In the genomic region with DNA sequence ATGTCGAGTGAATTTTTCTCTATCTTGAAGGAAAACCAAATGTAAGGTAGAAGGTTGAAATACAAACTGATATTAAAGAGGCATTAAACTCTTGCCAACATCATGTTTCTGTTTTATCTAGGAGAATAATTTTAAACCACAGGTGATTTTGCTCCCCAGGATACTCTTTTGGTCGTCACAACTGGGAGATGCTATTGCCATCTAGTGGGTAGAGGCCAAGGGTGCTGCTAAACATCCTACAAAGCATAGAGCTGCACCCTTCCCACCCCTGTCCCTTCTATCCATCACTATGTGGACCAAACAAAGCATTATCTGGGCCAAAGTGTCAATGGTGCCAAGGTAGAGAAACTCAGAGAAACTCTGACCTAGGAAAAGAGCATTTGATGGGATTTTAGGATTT, we compare ENCODE assay signal across 10 cellular contexts.
DNase-seq lines count a peak whose midpoint lies in the region; ATAC-seq and TF ChIP-seq lines count a peak whose summit lies in the region.
"Had no signal": no experiment of that assay in that cellular context is flagged by ENCODE, and none has a peak within 500 bp of the region (broad histone marks: within the 10 kb centered on the region; RNA-seq: fewer than 3 reads in every experiment).

No MANE protein-coding gene starts in this region.

- no peak overlapping the region for H3K27ac ChIP-seq in GM23248
- H3K27ac ChIP-seq: SK-N-MC had no signal

- no peak overlapping the region for H3K9ac ChIP-seq in GM23248

- peak; percentile 54 for TF ChIP-seq CTCF in BJ (IDR thresholded peaks at IDR 0.05; ENCODE audit: insufficient read depth, low read depth, low read length)

- no peaks in the 10 kb centered on the region for H4K20me1 ChIP-seq in GM23248 (ENCODE audit: insufficient read depth)

- no peaks in the 10 kb centered on the region for H3K9me2 ChIP-seq in GM23248 (ENCODE audit: insufficient read depth)

- no peak overlapping the region for H2AFZ ChIP-seq in GM23248

- DNase-seq in BJ (ENCODE audit: low read depth) = no peak
- DNase-seq in GM23248 = peak; percentile 16
- peak; percentile 24 for DNase-seq in SK-MEL-5 (ENCODE audit: low read depth, low spot score)
- DNase-seq in inferior parietal cortex (ENCODE audit: extremely low spot score) = peak; percentile 17
- DNase-seq in NCI-H1092 treated with DMSO at 0.1 percent for 48 hours (lab: John Stamatoyannopoulos, UW) = no peak
- no peak for DNase-seq in NCI-H187 treated with DMSO at 0.1 percent for 48 hours (lab: John Stamatoyannopoulos, UW)
- DNase-seq in DMS79 (lab: John Stamatoyannopoulos, UW) = no peak
- DNase-seq: activated naive CD8-positive, alpha-beta T cell treated with anti-CD3 and anti-CD28 coated beads, Interleukin-2, amount 10 ng/mL, durations not matched to agents 7 days and 5 days had no signal

- no peak overlapping the region for H3K4me2 ChIP-seq in GM23248 (ENCODE audit: unreplicated experiment)

- H3F3A ChIP-seq in GM23248 (ENCODE audit: insufficient read depth) = no peaks in the 10 kb centered on the region

- CTCF ChIA-PET in BJ (lab: Yijun Ruan, JAX) = interaction anchor here (1.4 kb wide), 1 partner anchor 422 kb away, joined by 4 read pairs; no protein-coding TSS in a partner anchor

- H3K4me3 ChIP-seq in BJ (ENCODE audit: low read depth, low read length) (no peak overlapping the region), GM23248 (no peak overlapping the region)
- H3K4me3 ChIP-seq: SK-N-MC had no signal

- in situ Hi-C loops in GM23248 (cut with MboI) = no loop called here
- in situ Hi-C loops in SK-MEL-5 (cut with HindIII; ENCODE audit: low pct_unique_long_range_greater_than_20kb, low sequenced_read_pairs) = no loop called here

- WGBS in GM23248 (ENCODE audit: low coverage in 1 of 2, low lambda C conversion rate in 2 of 2, missing lambda C conversion rate in 2 of 2), 2 experiments = 17 to 25% methylated on average over 2 of the region's 2 CpGs

- no peak for ATAC-seq in HG03457 (IDR thresholded peaks at IDR 0.05; ENCODE audit: unreplicated experiment)

- H3K9me3 ChIP-seq in GM23248 (ENCODE audit: low read depth) = no peaks in the 10 kb centered on the region

- POLR2A ChIA-PET in BJ (lab: Charles Lee) = no interaction called here

- no peaks in the 10 kb centered on the region for H3K36me3 ChIP-seq in BJ (ENCODE audit: control insufficient read depth, insufficient read depth, low read length)
- H3K36me3 ChIP-seq in GM23248 (ENCODE audit: low read depth) = no peaks in the 10 kb centered on the region

- H3K27me3 ChIP-seq in BJ (ENCODE audit: control insufficient read depth, insufficient read depth, low read length) = no peaks in the 10 kb centered on the region
- no peaks in the 10 kb centered on the region for H3K27me3 ChIP-seq in GM23248 (replicated peaks; ENCODE audit: insufficient read depth)

- no peaks in the 10 kb centered on the region for H3K4me1 ChIP-seq in GM23248 (ENCODE audit: insufficient read depth)

- no peaks in the 10 kb centered on the region for H3K79me2 ChIP-seq in GM23248 (ENCODE audit: insufficient read depth)

Comparison
In these comparisons a context has a peak if more than half of its experiments do, and no peak if none do; other contexts are left out.
1. DNase-seq: peak in GM23248 (single experiment), SK-MEL-5 (single experiment) and inferior parietal cortex (single experiment); none in BJ (single experiment), NCI-H1092 treated with DMSO at 0.1 percent for 48 hours (single experiment), NCI-H187 treated with DMSO at 0.1 percent for 48 hours (single experiment) and DMS79 (single experiment).